Comparison of ENCODE assay signal across 10 cellular contexts in genomic region chr3:151268267-151269235, GRCh38. TPM values are rescaled to one million over a fixed set of nuclear protein-coding genes. Genes with fewer than 3 reads are reported as not detected.
DNase-seq lines count a peak whose midpoint lies in the region; ATAC-seq and TF ChIP-seq lines count a peak whose summit lies in the region.
"Had no signal": no experiment of that assay in that cellular context is flagged by ENCODE, and none has a peak within 500 bp of the region (broad histone marks: within the 10 kb centered on the region; RNA-seq: fewer than 3 reads in every experiment).

No MANE protein-coding gene starts in this region.

- peak overlapping the region in 2 of 3 experiments; percentile 71 to 74; a peak in 2 of 7 replicates for H3K27ac Mint-ChIP-seq in H9
- H3K27ac Mint-ChIP-seq: nephron progenitor cell had no signal

- no peaks in the 10 kb centered on the region for H3K79me1 ChIP-seq in H9 (ENCODE audit: insufficient read depth, low read depth, low read length, poor library complexity, severe bottlenecking)

- no peak overlapping the region for H3K4ac ChIP-seq in H9 (ENCODE audit: low read depth, low read length)

- no peaks in the 10 kb centered on the region for H3K36me3 ChIP-seq in left lung

- intact Hi-C loops in left lung (cut with DNase I) = no loop called here

- DNase-seq in H9 = no peak
- DNase-seq in MV-4-11 (lab: John Stamatoyannopoulos, UW) = peak; percentile 11
- no peak for DNase-seq in left lung
- no peak for DNase-seq in middle frontal gyrus (ENCODE audit: extremely low spot score, low spot score)
- DNase-seq in GM10248 (ENCODE audit: extremely low spot score) = no peak
- no peak for DNase-seq in AG20443 (ENCODE audit: low spot score)
- DNase-seq in D341Med (ENCODE audit: low spot score) = no peak
- DNase-seq: nephron progenitor cell had no signal

- peaks cover 0 to 7% (median 3%) of the 10 kb centered on the region in 3 experiments; a peak in 3 of 7 replicates for H3K36me3 Mint-ChIP-seq in H9 (ENCODE audit: insufficient read depth in 1 of 3, low read depth in 3 of 3)

- H3K9me3 ChIP-seq in H9 (ENCODE audit: control insufficient read depth, low read depth, low read length) (no peaks in the 10 kb centered on the region), left lung (no peaks in the 10 kb centered on the region)

- no peak overlapping the region for H4K5ac ChIP-seq in H9 (ENCODE audit: insufficient read length, low read depth, low read length)

- H3K18ac ChIP-seq in H9 (ENCODE audit: insufficient read length, low read depth, low read length) = no peak overlapping the region

- H3K14ac ChIP-seq in H9 (ENCODE audit: insufficient read depth, low read length) = no peak overlapping the region

- H3K27me3 Mint-ChIP-seq in H9 (ENCODE audit: low read depth) = no peaks in the 10 kb centered on the region

- H3K4me3 Mint-ChIP-seq in H9 = no peak overlapping the region
- H3K4me3 Mint-ChIP-seq: nephron progenitor cell had no signal

- H3K27ac ChIP-seq in H9 (ENCODE audit: insufficient read length, low read depth, low read length) (no peak overlapping the region), left lung (no peak overlapping the region)
- H3K27ac ChIP-seq: coronary artery had no signal

- no peaks in the 10 kb centered on the region for H3K9me3 Mint-ChIP-seq in H9
- H3K9me3 Mint-ChIP-seq: nephron progenitor cell had no signal

- no peaks in the 10 kb centered on the region for H3K27me3 ChIP-seq in H9 (ENCODE audit: insufficient read depth, low read length)
- no peaks in the 10 kb centered on the region for H3K27me3 ChIP-seq in left lung

- H3K23ac ChIP-seq in H9 (ENCODE audit: insufficient read length, low read depth, low read length) = no peak overlapping the region

- CTCF ChIA-PET in GM10248 (lab: Yijun Ruan, JAX) = interaction anchor here (0.7 to 3.4 kb wide), 12 partner anchors 8 to 101 kb away, joined by 3 to 24 read pairs (median 4); partner anchors contain the start of gene P2RY14

- WGBS in H9 (ENCODE audit: extremely low coverage, insufficient read length, low lambda C conversion rate) = no CpG with 5 or more reads among the region's 11 CpGs

- peaks cover 15 to 18% of the 10 kb centered on the region in 2 experiments for H3K4me1 Mint-ChIP-seq in H9
- H3K4me1 Mint-ChIP-seq: nephron progenitor cell had no signal

- no peak overlapping the region for H3K56ac ChIP-seq in H9 (ENCODE audit: insufficient read length, low read depth, low read length)

- H3K9ac ChIP-seq in H9 (ENCODE audit: extremely low read depth, insufficient read length, low read length) = no peak overlapping the region

- POLR2A ChIA-PET in GM10248 (lab: Yijun Ruan, JAX) = no interaction called here

- H2BK120ac ChIP-seq in H9 (ENCODE audit: low read depth, low read length, poor library complexity, severe bottlenecking) = no peak overlapping the region

- no peak overlapping the region for H2BK12ac ChIP-seq in H9 (ENCODE audit: insufficient read length, low read depth, low read length)

- no peak overlapping the region for H3K4me2 ChIP-seq in H9 (ENCODE audit: insufficient read depth, insufficient read length, low read length)

- H3T11ph ChIP-seq in H9 (ENCODE audit: low read length) = no peak overlapping the region

- no peak overlapping the region for H2AFZ ChIP-seq in H9 (ENCODE audit: low read length)

- H2BK20ac ChIP-seq in H9 (ENCODE audit: low read depth, low read length, poor library complexity, severe bottlenecking) = no peak overlapping the region

- no peak overlapping the region for H4K91ac ChIP-seq in H9 (ENCODE audit: insufficient read length, low read depth, low read length)

- H3K4me1 ChIP-seq in H9 (ENCODE audit: insufficient read depth, low read length) = peaks cover 2% of the 10 kb centered on the region; the same call in 1 of the 2 replicates
- H3K4me1 ChIP-seq in left lung = no peaks in the 10 kb centered on the region

- no peak overlapping the region for H2BK5ac ChIP-seq in H9 (ENCODE audit: insufficient read length, low read length)

- H4K8ac ChIP-seq in H9 (replicated peaks; ENCODE audit: insufficient read length, low read depth, low read length) = no peak overlapping the region

- no peak overlapping the region for H2AK5ac ChIP-seq in H9 (ENCODE audit: insufficient read length, low read length)

- H2BK15ac ChIP-seq in H9 (ENCODE audit: low read depth, low read length) = no peak overlapping the region

- TF ChIP-seq CTCF in H9 (conservative IDR thresholded peaks at IDR 0.05) = no peak
- TF ChIP-seq CTCF in left lung (IDR thresholded peaks at IDR 0.05) = no peak
- TF ChIP-seq CTCF in GM10248 (IDR thresholded peaks at IDR 0.05; ENCODE audit: control extremely low read depth, extremely low read depth, low read depth, missing control alignments) = no peak

- ATAC-seq in GM18858 (IDR thresholded peaks at IDR 0.05; ENCODE audit: unreplicated experiment) (peak; percentile 30), left lung (peak; percentile 69)

- H3K79me2 ChIP-seq in H9 (ENCODE audit: insufficient read depth, low read length) = no peaks in the 10 kb centered on the region

- no peak overlapping the region for H3K4me3 ChIP-seq in left lung
- H3K4me3 ChIP-seq: coronary artery had no signal

- no peaks in the 10 kb centered on the region for H3K23me2 ChIP-seq in H9 (ENCODE audit: insufficient read length, low read depth, low read length, poor library complexity, severe bottlenecking)

- no peaks in the 10 kb centered on the region for H4K20me1 ChIP-seq in H9 (ENCODE audit: control insufficient read depth, insufficient read depth, insufficient read length)

RNA-seq across cellular contexts. Expression of gene P2RY14, which starts 9.8 kb away (rescaled TPM):
- total RNA-seq in H9 (2021) = not detected in 2 replicates
- 1 to 10 TPM; 2.4 to 3.6 TPM for total RNA-seq in left lung

RNA-seq across cellular contexts. Expression of gene GPR87, which starts 48.1 kb away (rescaled TPM):
- total RNA-seq in H9 (2021) (0.18 and 0.33 TPM in 2 replicates), left lung (under 1 TPM; 0.52 to 0.85 TPM)
